Comparison of ENCODE assay signal across 9 cellular contexts in genomic region chr5:128627939-128628338, GRCh38.
"Had no signal": no experiment of that assay in that cellular context is flagged by ENCODE, and none has a peak within 500 bp of the region (broad histone marks: within the 10 kb centered on the region; RNA-seq: fewer than 3 reads in every experiment).

No MANE protein-coding gene starts in this region.

- FAIRE-seq: H1, H54, HTR-8/SVneo had no signal

- DNase-seq: H9, HCEC 1CT, Karpas-422, KBM-7 had no signal

- ATAC-seq: GM23338 had no signal

- H3K9ac ChIP-seq: KMS-11 had no signal

- H3K4me3 ChIP-seq: GM23338 had no signal

- H2AFZ ChIP-seq: GM23338 had no signal

- H3K27ac ChIP-seq: KMS-11 had no signal

- H3K4me2 ChIP-seq: GM23338, KMS-11 had no signal
